In genomic region chr1:67814121-67814772, GRCh38 we compare ENCODE assay signal across 12 cellular contexts. TPM values are rescaled to one million over a fixed set of nuclear protein-coding genes. Genes with fewer than 3 reads are reported as not detected.
DNase-seq lines count a peak whose midpoint lies in the region; ATAC-seq, FAIRE-seq and TF ChIP-seq lines count a peak whose summit lies in the region.
"Had no signal": no experiment of that assay in that cellular context is flagged by ENCODE, and none has a peak within 500 bp of the region (broad histone marks: within the 10 kb centered on the region; RNA-seq: fewer than 3 reads in every experiment).

No MANE protein-coding gene starts in this region.

- no peak for FAIRE-seq in urothelium cell line (lab: Jason Lieb, UNC)
- FAIRE-seq: GM12891 had no signal

- H3K9me3 ChIP-seq in stomach, result no peaks in the 10 kb centered on the region
- H3K9me3 ChIP-seq in ovary, result no peaks in the 10 kb centered on the region

- intact Hi-C loops in stomach (cut with DNase I; ENCODE audit: low total_unique reads), result no loop called here
- intact Hi-C loops in ovary (cut with DNase I), result no loop called here

- WGBS in stomach, 5 donors, result 21 to 26% (median 24%) methylated on average over 3 of the region's 3 CpGs
- WGBS in ovary, 3 donors, result 26 to 35% (median 29%) methylated on average over 3 of the region's 3 CpGs

- TF ChIP-seq POLR2A in stomach (IDR thresholded peaks at IDR 0.05) (no peak), ovary (IDR thresholded peaks at IDR 0.05) (no peak)

- H3K4me3 ChIP-seq in stomach (no peak overlapping the region), ovary (no peak overlapping the region)

- ATAC-seq in left lobe of liver (peak; percentile 72), GM21390 (IDR thresholded peaks at IDR 0.05; ENCODE audit: unreplicated experiment) (no peak)
- ATAC-seq: natural killer cell had no signal

- H3K36me3 ChIP-seq in stomach, result no peaks in the 10 kb centered on the region
- H3K36me3 ChIP-seq in ovary, result no peaks in the 10 kb centered on the region

- peaks cover 16 to 79% (median 51%) of the 10 kb centered on the region in 4 donors for H3K4me1 ChIP-seq in stomach
- H3K4me1 ChIP-seq in ovary (ENCODE audit: insufficient read depth), result peaks cover 3% of the 10 kb centered on the region

- TF ChIP-seq CTCF in stomach (IDR thresholded peaks at IDR 0.05), result no peak
- TF ChIP-seq CTCF in ovary (IDR thresholded peaks at IDR 0.05), result no peak

- DNase-seq in NCI-H146 treated with DMSO at 0.1 percent for 48 hours (lab: John Stamatoyannopoulos, UW; ENCODE audit: unreplicated experiment) (peak; percentile 26), dedifferentiated amniotic fluid mesenchymal stem cell (ENCODE audit: extremely low spot score) (peak; percentile 26), left lobe of liver (ENCODE audit: low spot score) (no peak), stomach (no peak), urothelium cell line (ENCODE audit: low spot score) (no peak), NCI-H1092 treated with DMSO at 0.1 percent for 48 hours (lab: John Stamatoyannopoulos, UW) (no peak), ovary (no peak)
- DNase-seq: natural killer cell; NCI-H446 treated with DMSO at 0.1 percent for 48 hours; stimulated activated CD4-positive, alpha-beta T cell treated with anti-CD3 and anti-CD28 coated beads, Interleukin-4, amount 100 ng/mL, for 4 hours had no signal

- H3K27me3 ChIP-seq in stomach (no peaks in the 10 kb centered on the region), ovary (no peaks in the 10 kb centered on the region)

- H3K27ac ChIP-seq in stomach (peak overlapping the region in 4 of 5 donors; percentile 52 to 74 (median 66)), ovary (no peak overlapping the region)

- TF ChIP-seq EP300 in stomach (IDR thresholded peaks at IDR 0.05), result no peak
- TF ChIP-seq EP300 in ovary (IDR thresholded peaks at IDR 0.05), result no peak

RNA-seq across cellular contexts. Expression of gene GNG12, which starts 19.0 kb away (rescaled TPM):
- total RNA-seq in left lobe of liver (17.3 TPM), stomach (100 to 1,000 TPM in 2 of 5 donors, 10 to 100 TPM in 3; 46.3 to 189 (median 71.9) TPM), ovary (10 to 100 TPM; 50.6 to 84.4 (median 68.0) TPM)
- polyA plus RNA-seq in stomach (10 to 100 TPM; 21.7 to 56.8 (median 41.5) TPM), ovary (100 to 1,000 TPM in 1 of 2 donors, 10 to 100 TPM in 1; 41.0 to 121 TPM)
- total RNA-seq: natural killer cell had no signal

Comparison
In these comparisons a context has a peak if more than half of its experiments do, and no peak if none do; other contexts are left out.
1. DNase-seq: peak in NCI-H146 treated with DMSO at 0.1 percent for 48 hours (single experiment) and dedifferentiated amniotic fluid mesenchymal stem cell (single experiment); none in left lobe of liver (single experiment), stomach (single experiment), urothelium cell line (single experiment), NCI-H1092 treated with DMSO at 0.1 percent for 48 hours (single experiment) and ovary (0 of 5).
2. H3K27ac ChIP-seq: peak in stomach (4 of 5); none in ovary (0 of 2).